In the genomic region with DNA sequence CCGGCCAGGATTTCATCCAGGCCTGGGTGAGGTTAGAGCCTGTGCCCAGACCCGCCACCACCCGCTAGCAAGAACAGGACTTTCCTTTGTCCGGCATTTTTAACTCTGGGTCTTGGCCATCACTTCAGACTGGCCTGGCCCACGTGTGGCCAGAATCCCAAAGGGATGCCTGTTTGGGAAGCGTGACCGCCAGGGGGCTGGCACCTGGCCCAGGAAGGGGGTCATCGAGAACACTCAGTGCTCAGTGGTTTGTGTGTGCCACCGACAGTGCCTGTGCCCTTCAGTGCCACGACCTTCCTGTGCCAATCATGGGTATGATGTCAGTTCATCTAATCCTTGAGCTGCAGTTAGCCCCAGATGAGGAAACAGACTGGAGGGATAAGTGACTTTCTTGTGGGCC, we compare ENCODE assay signal across 13 cellular contexts.
A peak's percentile ranks its signal among the peaks of the same experiment; 100 is the strongest.
DNase-seq lines count a peak whose midpoint lies in the region; ATAC-seq, FAIRE-seq and TF ChIP-seq lines count a peak whose summit lies in the region.
"Had no signal": no experiment of that assay in that cellular context is flagged by ENCODE, and none has a peak within 500 bp of the region (broad histone marks: within the 10 kb centered on the region; RNA-seq: fewer than 3 reads in every experiment).

No MANE protein-coding gene starts in this region.

- H3K4me2 ChIP-seq in HepG2 (ENCODE audit: low read depth, low read length) (no peak overlapping the region), OCI-LY7 (ENCODE audit: low read length) (no peak overlapping the region)

- CTCF ChIA-PET in HepG2 (lab: Yijun Ruan, JAX; ENCODE audit: low intra/inter-chr PET ratio, low total read pairs): no interaction called here
- CTCF ChIA-PET in OCI-LY7 (lab: Charles Lee; ENCODE audit: unreplicated experiment): interaction anchor here (0.6 kb wide), 1 partner anchor 1291 kb away, joined by 3 read pairs; no protein-coding TSS in a partner anchor

- H3K4me3 ChIP-seq in HepG2 (replicated peaks in 1 of 3; ENCODE audit: insufficient read depth in 1 of 3, low read depth in 2 of 3, low read length in 3 of 3) (no peak overlapping the region), skin epidermis (no peak overlapping the region), OCI-LY7 (ENCODE audit: low read depth, low read length, poor library complexity, severe bottlenecking) (no peak overlapping the region)

- H3K79me2 ChIP-seq in HepG2 (ENCODE audit: insufficient read depth, low read length) (peaks cover 20% of the 10 kb centered on the region), OCI-LY7 (ENCODE audit: insufficient read depth, low read depth, low read length) (no peaks in the 10 kb centered on the region)

- in situ Hi-C loops in HepG2 (cut with HindIII; ENCODE audit: extremely low pct_ligation_motif_present, low pct_unique_long_range_greater_than_20kb): no loop called here

- H3K27me3 ChIP-seq in HepG2 (ENCODE audit: control insufficient read depth in 1 of 2, insufficient read depth in 2 of 2, low read length in 2 of 2): no peaks in the 10 kb centered on the region

- peak in 8 of 14 donors; percentile 35 to 80 (median 53) for DNase-seq in C1 segment of cervical spinal cord (lab: John Stamatoyannopoulos, UW)
- DNase-seq in HepG2 (ENCODE audit: low spot score): no peak
- DNase-seq in GF-D8 (lab: John Stamatoyannopoulos, UW): no peak
- DNase-seq in OCI-LY7 (ENCODE audit: low spot score): no peak
- no peak for DNase-seq in retina
- DNase-seq in EL: no peak
- DNase-seq: activated CD4-positive, alpha-beta T cell treated with anti-CD3 and anti-CD28 coated beads, Interleukin-2, amount 50 U/mL, for 48 hours; activated effector memory CD4-positive, alpha-beta T cell treated with Interleukin-2 at 50 U/mL for 16 hours; OCI-M1; T-helper 2 cell had no signal

- H4K20me1 ChIP-seq in HepG2 (ENCODE audit: insufficient read depth, low read length) (peaks cover 11% of the 10 kb centered on the region; the same call in 1 of the 2 replicates), OCI-LY7 (ENCODE audit: insufficient read depth, low read length) (no peaks in the 10 kb centered on the region)

- POLR2A ChIA-PET in HepG2 (lab: Yijun Ruan, JAX) (no interaction called here), OCI-LY7 (lab: Charles Lee) (interaction anchor here (0.7 kb wide), 1 partner anchor 262 kb away, joined by 3 read pairs; no protein-coding TSS in a partner anchor)

- H3K27ac ChIP-seq in cingulate gyrus (ENCODE audit: low read depth, low read length) (peak overlapping the region; percentile 3), HepG2 (ENCODE audit: extremely low read length, insufficient read depth, low read length) (no peak overlapping the region), skin epidermis (peak overlapping the region in 15 of 21 experiments; percentile 2 to 89 (median 73)), OCI-LY7 (ENCODE audit: low read depth, low read length, poor library complexity, severe bottlenecking) (no peak overlapping the region)

- TF ChIP-seq CTCF in HepG2 (CRISPR knock-in tag; IDR thresholded peaks at IDR 0.05) (no peak), OCI-LY7 (conservative IDR thresholded peaks at IDR 0.05; ENCODE audit: low read length) (no peak)

- no peak for TF ChIP-seq POLR2A in HepG2 (IDR thresholded peaks at IDR 0.05; ENCODE audit: insufficient read depth in 1 of 2, low read depth in 2 of 2, low read length in 2 of 2)

- H2AFZ ChIP-seq in HepG2 (ENCODE audit: low read length) (no peak overlapping the region), OCI-LY7 (ENCODE audit: low read length) (no peak overlapping the region)

- BruUV-seq in HepG2 (replicated peaks; lab: Mats Ljungman, UMichigan): no TSS peak
- no TSS peak for BruUV-seq in OCI-LY7 (replicated peaks; lab: Mats Ljungman, UMichigan)

- H3K9me2 ChIP-seq in OCI-LY7 (ENCODE audit: insufficient read depth, low read length): no peaks in the 10 kb centered on the region

- TF ChIP-seq RAD21 in HepG2 (CRISPR knock-in tag; IDR thresholded peaks at IDR 0.05): no peak

- no peak for ATAC-seq in HepG2

- TF ChIP-seq EP300 in HepG2 (IDR thresholded peaks at IDR 0.05; ENCODE audit: low read depth in 2 of 2, low read length in 2 of 2): no peak
- no peak for TF ChIP-seq EP300 in HepG2 (CRISPR knock-in tag; IDR thresholded peaks at IDR 0.05; ENCODE audit: borderline replicate concordance)

- intact Hi-C loops in HepG2 (cut with micrococcal nuclease; ENCODE audit: unreplicated experiment) (no loop called here), OCI-LY7 (cut with micrococcal nuclease; ENCODE audit: unreplicated experiment) (no loop called here)

- no peak overlapping the region for H3K9ac ChIP-seq in HepG2 (ENCODE audit: insufficient read depth, low read depth, low read length)

- WGBS in HepG2 (ENCODE audit: low lambda C conversion rate): 92% methylated on average over 5 of the region's 10 CpGs

- no peak for FAIRE-seq in HepG2 (lab: Jason Lieb, UNC)
- FAIRE-seq: keratinocyte had no signal

- peaks cover 70% of the 10 kb centered on the region for H3K4me1 ChIP-seq in HepG2 (ENCODE audit: insufficient read depth, low read length)
- peaks cover 12% of the 10 kb centered on the region for H3K4me1 ChIP-seq in OCI-LY7 (ENCODE audit: insufficient read depth, low read length, poor library complexity, severe bottlenecking)

- H3K36me3 ChIP-seq in HepG2 (replicated peaks in 1 of 2; ENCODE audit: control insufficient read depth in 1 of 2, insufficient read depth in 2 of 2, low read length in 2 of 2) (peaks cover 13 to 30% of the 10 kb centered on the region in 2 experiments; a peak in 4 of 5 replicates), OCI-LY7 (ENCODE audit: insufficient read depth, low read length) (no peaks in the 10 kb centered on the region)

- no peaks in the 10 kb centered on the region for H3K9me3 ChIP-seq in HepG2 (ENCODE audit: low read length)
- H3K9me3 ChIP-seq in OCI-LY7 (ENCODE audit: low read length): no peaks in the 10 kb centered on the region

TF ChIP-seq in HepG2, 621 proteins besides CTCF, POLR2A, EP300 and RAD21 (continues in another document):
- TF ChIP-seq REST (IDR thresholded peaks at IDR 0.05; ENCODE audit: borderline replicate concordance in 1 of 2, low read depth in 1 of 2, low read length in 2 of 2) (no peak), RELA (CRISPR knock-in tag; IDR thresholded peaks at IDR 0.05) (no peak), ZBTB20 (CRISPR knock-in tag; IDR thresholded peaks at IDR 0.05; ENCODE audit: borderline replicate concordance, low read depth) (no peak), HNRNPL (IDR thresholded peaks at IDR 0.05; ENCODE audit: low read depth, low read length) (0 out of 2 replicates have a peak, but pooled peaks have one; percentile 43), NR2C2 (CRISPR knock-in tag; IDR thresholded peaks at IDR 0.05; ENCODE audit: borderline replicate concordance) (no peak), AGO2 (optimal IDR thresholded peaks at IDR 0.05; ENCODE audit: low read depth, low read length) (peak; percentile 28), ZNF12 (CRISPR knock-in tag; IDR thresholded peaks at IDR 0.05) (no peak)
- TF ChIP-seq, protein P1, sequence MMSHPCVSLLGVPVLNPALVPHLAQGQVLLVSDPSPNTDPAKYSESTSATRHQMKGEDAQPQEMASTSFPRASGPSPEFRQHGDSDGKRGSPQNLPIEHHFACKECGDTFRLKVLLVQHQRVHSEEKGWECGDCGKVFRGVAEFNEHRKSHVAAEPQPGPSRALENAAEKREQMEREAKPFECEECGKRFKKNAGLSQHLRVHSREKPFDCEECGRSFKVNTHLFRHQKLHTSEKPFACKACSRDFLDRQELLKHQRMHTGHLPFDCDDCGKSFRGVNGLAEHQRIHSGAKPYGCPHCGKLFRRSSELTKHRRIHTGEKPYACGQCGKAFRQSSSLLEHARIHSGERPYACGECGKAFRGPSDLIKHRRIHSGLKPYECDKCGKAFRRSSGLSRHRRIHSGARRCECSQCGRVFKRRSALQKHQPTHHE (CRISPR knock-in tag; IDR thresholded peaks at IDR 0.05; ENCODE audit: borderline replicate concordance): no peak

Comparison
In these comparisons a context has a peak if more than half of its experiments do, and no peak if none do; other contexts are left out.
1. DNase-seq: peak in C1 segment of cervical spinal cord (8 of 14); none in HepG2 (single experiment), GF-D8 (single experiment), OCI-LY7 (single experiment), retina (single experiment) and EL (single experiment).
2. H3K27ac ChIP-seq: peak in cingulate gyrus (single experiment) and skin epidermis (15 of 21); none in HepG2 (single experiment) and OCI-LY7 (single experiment).